ENCODE assay signal across 23 cellular contexts in the genomic region with DNA sequence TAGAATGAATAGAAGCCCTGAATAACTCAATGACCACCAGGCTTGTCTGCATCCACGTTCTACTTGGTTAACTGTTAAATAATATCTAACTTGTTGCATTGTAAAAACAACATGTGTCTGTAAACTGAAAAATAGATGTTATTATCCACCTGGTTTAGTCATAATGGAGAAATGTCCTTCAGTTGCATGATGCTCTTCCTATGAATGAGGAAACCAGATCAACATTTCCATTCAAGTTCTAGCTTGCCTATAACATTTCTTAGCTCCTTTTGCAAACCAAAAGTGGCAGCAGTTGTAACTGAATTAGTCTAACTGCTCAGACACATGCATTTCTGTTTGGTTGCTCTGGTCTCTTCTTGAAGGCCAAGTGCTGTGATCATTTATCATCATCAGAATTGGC.
DNase-seq lines count a peak whose midpoint lies in the region; FAIRE-seq and TF ChIP-seq lines count a peak whose summit lies in the region.
"Had no signal": no experiment of that assay in that cellular context is flagged by ENCODE, and none has a peak within 500 bp of the region (broad histone marks: within the 10 kb centered on the region; RNA-seq: fewer than 3 reads in every experiment).

No MANE protein-coding gene starts in this region.

- H3K36me3 Mint-ChIP-seq in mesothelial cell of epicardium, result no peaks in the 10 kb centered on the region
- H3K36me3 Mint-ChIP-seq: CD8-positive, alpha-beta memory T cell had no signal

- POLR2A ChIA-PET in OCI-LY7 (lab: Charles Lee), result interaction anchor here (0.9 to 4.0 kb wide), 6 partner anchors 8 to 16 kb away, joined by 3 to 15 read pairs (median 4); no protein-coding TSS in a partner anchor

- no peak overlapping the region for H3K4me3 Mint-ChIP-seq in mesothelial cell of epicardium
- H3K4me3 Mint-ChIP-seq: CD8-positive, alpha-beta memory T cell; H9; HFFc6 had no signal

- intact Hi-C loops in OCI-LY7 (cut with micrococcal nuclease; ENCODE audit: unreplicated experiment), result loop anchor here (10.0 kb wide), 1 partner anchor 1252 kb away; no protein-coding TSS in a partner anchor

- H3K4me1 Mint-ChIP-seq in mesothelial cell of epicardium, result peaks cover 4% of the 10 kb centered on the region
- H3K4me1 Mint-ChIP-seq: H9 had no signal

- H3K27me3 Mint-ChIP-seq in mesothelial cell of epicardium (ENCODE audit: low read depth), result peaks cover 13% of the 10 kb centered on the region

- no peaks in the 10 kb centered on the region for H3K79me2 ChIP-seq in OCI-LY7 (ENCODE audit: insufficient read depth, low read depth, low read length)

- peak; percentile 54 for FAIRE-seq in GM12891 (lab: Jason Lieb, UNC)
- FAIRE-seq: HTR-8/SVneo had no signal

- BruUV-seq in OCI-LY7 (replicated peaks; lab: Mats Ljungman, UMichigan), result no TSS peak

- no peak overlapping the region for H3K4me3 ChIP-seq in OCI-LY7 (ENCODE audit: low read depth, low read length, poor library complexity, severe bottlenecking)
- H3K4me3 ChIP-seq: GM23248 had no signal

- no peak overlapping the region for H3K27ac ChIP-seq in OCI-LY7 (ENCODE audit: low read depth, low read length, poor library complexity, severe bottlenecking)
- peak overlapping the region; percentile 90 for H3K27ac ChIP-seq in epithelial cell of prostate
- H3K27ac ChIP-seq: C4-2B, KMS-11 had no signal

- H2AFZ ChIP-seq in OCI-LY7 (ENCODE audit: low read length), result peak overlapping the region; percentile 7; the same call in 1 of the 2 replicates
- H2AFZ ChIP-seq: GM23248 had no signal

- H3K9me3 Mint-ChIP-seq in mesothelial cell of epicardium, result no peaks in the 10 kb centered on the region
- H3K9me3 Mint-ChIP-seq: CD8-positive, alpha-beta memory T cell; H9; HFFc6 had no signal

- DNase-seq in GM12891 (ENCODE audit: insufficient read length, low spot score) (no peak), OCI-LY7 (ENCODE audit: low spot score) (no peak), epithelial cell of prostate (ENCODE audit: low read depth, low spot score) (peak; percentile 64), renal cortical epithelial cell (ENCODE audit: low read depth) (peak; percentile 58), DMS53 (lab: John Stamatoyannopoulos, UW) (no peak), NCI-H1092 (lab: John Stamatoyannopoulos, UW) (no peak), mesothelial cell of epicardium (ENCODE audit: low spot score in 2 of 2, unreplicated experiment in 2 of 2) (no peak)
- DNase-seq: Calu3; CD8-positive, alpha-beta memory T cell; DMS153; H9; HFFc6; MV-4-11; NCI-H1694; NCI-H2081 treated with DMSO at 0.1 percent for 48 hours; NCI-H446; NCI-H526; SHP77; SK-N-SH had no signal

- no peaks in the 10 kb centered on the region for H3K36me3 ChIP-seq in OCI-LY7 (ENCODE audit: insufficient read depth, low read length)

- CTCF ChIA-PET in OCI-LY7 (lab: Charles Lee; ENCODE audit: unreplicated experiment), result interaction anchor here (0.8 kb wide), 1 partner anchor 20 kb away, joined by 3 read pairs; no protein-coding TSS in a partner anchor

- peaks cover 39% of the 10 kb centered on the region for H3K4me1 ChIP-seq in OCI-LY7 (ENCODE audit: insufficient read depth, low read length, poor library complexity, severe bottlenecking)

- H4K20me1 ChIP-seq in OCI-LY7 (ENCODE audit: insufficient read depth, low read length), result no peaks in the 10 kb centered on the region

- H3K4me2 ChIP-seq in OCI-LY7 (ENCODE audit: low read length), result peak overlapping the region; percentile 67; the same call in 1 of the 2 replicates
- H3K4me2 ChIP-seq: KMS-11, SK-N-SH had no signal

- TF ChIP-seq POLR2A in GM12891 (IDR thresholded peaks at IDR 0.05; ENCODE audit: low read depth, low read length), result no peak

- no peak overlapping the region for H3K27ac Mint-ChIP-seq in mesothelial cell of epicardium
- H3K27ac Mint-ChIP-seq: CD8-positive, alpha-beta memory T cell; H9; HFFc6 had no signal

- no peaks in the 10 kb centered on the region for H3K9me2 ChIP-seq in OCI-LY7 (ENCODE audit: insufficient read depth, low read length)
- H3K9me2 ChIP-seq: SK-N-SH had no signal

- TF ChIP-seq CTCF in OCI-LY7 (conservative IDR thresholded peaks at IDR 0.05; ENCODE audit: low read length) (no peak), mesothelial cell of epicardium (IDR thresholded peaks at IDR 0.05; ENCODE audit: unreplicated experiment) (no peak)

- H3K9me3 ChIP-seq in OCI-LY7 (ENCODE audit: low read length), result no peaks in the 10 kb centered on the region
- H3K9me3 ChIP-seq: SK-N-SH had no signal

TF ChIP-seq in GM12891, 5 proteins besides CTCF, POLR2A, EP300 and RAD21:
- no peak for TF ChIP-seq TAF1 (IDR thresholded peaks at IDR 0.05; ENCODE audit: low read depth, low read length)
- TF ChIP-seq POLR2AphosphoS5 (IDR thresholded peaks at IDR 0.05; ENCODE audit: low read depth, low read length), result no peak
- no peak for TF ChIP-seq SPI1 (IDR thresholded peaks at IDR 0.05; ENCODE audit: low read depth, low read length)
- TF ChIP-seq PAX5 (IDR thresholded peaks at IDR 0.05; ENCODE audit: insufficient read depth, low read length, severe bottlenecking), result no peak
- no peak for TF ChIP-seq POU2F2 (IDR thresholded peaks at IDR 0.05; ENCODE audit: low read depth, low read length)

Comparison
In these comparisons a context has a peak if more than half of its experiments do, and no peak if none do; other contexts are left out.
1. DNase-seq: peak in epithelial cell of prostate (single experiment) and renal cortical epithelial cell (single experiment); none in GM12891 (single experiment), OCI-LY7 (single experiment), DMS53 (single experiment), NCI-H1092 (single experiment) and mesothelial cell of epicardium (0 of 2).